In genomic region chr17:13321932-13322701, GRCh38 we compare ENCODE assay signal across 1 cellular context.
TF ChIP-seq lines count a peak whose summit lies in the region.

No MANE protein-coding gene starts in this region.

TF ChIP-seq in HepG2, 621 proteins besides CTCF, POLR2A, EP300 and RAD21 (continued from another document and continues in another):
- TF ChIP-seq, protein P1, sequence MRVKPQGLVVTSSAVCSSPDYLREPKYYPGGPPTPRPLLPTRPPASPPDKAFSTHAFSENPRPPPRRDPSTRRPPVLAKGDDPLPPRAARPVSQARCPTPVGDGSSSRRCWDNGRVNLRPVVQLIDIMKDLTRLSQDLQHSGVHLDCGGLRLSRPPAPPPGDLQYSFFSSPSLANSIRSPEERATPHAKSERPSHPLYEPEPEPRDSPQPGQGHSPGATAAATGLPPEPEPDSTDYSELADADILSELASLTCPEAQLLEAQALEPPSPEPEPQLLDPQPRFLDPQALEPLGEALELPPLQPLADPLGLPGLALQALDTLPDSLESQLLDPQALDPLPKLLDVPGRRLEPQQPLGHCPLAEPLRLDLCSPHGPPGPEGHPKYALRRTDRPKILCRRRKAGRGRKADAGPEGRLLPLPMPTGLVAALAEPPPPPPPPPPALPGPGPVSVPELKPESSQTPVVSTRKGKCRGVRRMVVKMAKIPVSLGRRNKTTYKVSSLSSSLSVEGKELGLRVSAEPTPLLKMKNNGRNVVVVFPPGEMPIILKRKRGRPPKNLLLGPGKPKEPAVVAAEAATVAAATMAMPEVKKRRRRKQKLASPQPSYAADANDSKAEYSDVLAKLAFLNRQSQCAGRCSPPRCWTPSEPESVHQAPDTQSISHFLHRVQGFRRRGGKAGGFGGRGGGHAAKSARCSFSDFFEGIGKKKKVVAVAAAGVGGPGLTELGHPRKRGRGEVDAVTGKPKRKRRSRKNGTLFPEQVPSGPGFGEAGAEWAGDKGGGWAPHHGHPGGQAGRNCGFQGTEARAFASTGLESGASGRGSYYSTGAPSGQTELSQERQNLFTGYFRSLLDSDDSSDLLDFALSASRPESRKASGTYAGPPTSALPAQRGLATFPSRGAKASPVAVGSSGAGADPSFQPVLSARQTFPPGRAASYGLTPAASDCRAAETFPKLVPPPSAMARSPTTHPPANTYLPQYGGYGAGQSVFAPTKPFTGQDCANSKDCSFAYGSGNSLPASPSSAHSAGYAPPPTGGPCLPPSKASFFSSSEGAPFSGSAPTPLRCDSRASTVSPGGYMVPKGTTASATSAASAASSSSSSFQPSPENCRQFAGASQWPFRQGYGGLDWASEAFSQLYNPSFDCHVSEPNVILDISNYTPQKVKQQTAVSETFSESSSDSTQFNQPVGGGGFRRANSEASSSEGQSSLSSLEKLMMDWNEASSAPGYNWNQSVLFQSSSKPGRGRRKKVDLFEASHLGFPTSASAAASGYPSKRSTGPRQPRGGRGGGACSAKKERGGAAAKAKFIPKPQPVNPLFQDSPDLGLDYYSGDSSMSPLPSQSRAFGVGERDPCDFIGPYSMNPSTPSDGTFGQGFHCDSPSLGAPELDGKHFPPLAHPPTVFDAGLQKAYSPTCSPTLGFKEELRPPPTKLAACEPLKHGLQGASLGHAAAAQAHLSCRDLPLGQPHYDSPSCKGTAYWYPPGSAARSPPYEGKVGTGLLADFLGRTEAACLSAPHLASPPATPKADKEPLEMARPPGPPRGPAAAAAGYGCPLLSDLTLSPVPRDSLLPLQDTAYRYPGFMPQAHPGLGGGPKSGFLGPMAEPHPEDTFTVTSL (CRISPR knock-in tag; IDR thresholded peaks at IDR 0.05; ENCODE audit: borderline replicate concordance): peak; percentile 95
- no peak for TF ChIP-seq IRX3 (CRISPR knock-in tag; IDR thresholded peaks at IDR 0.05; ENCODE audit: borderline replicate concordance, low read depth)
- peak; percentile 40; the same call in 1 of the 2 replicates for TF ChIP-seq SIX1 (CRISPR knock-in tag; IDR thresholded peaks at IDR 0.05; ENCODE audit: borderline replicate concordance)
- peak; percentile 88; the same call in 1 of the 2 replicates for TF ChIP-seq ZNF792 (CRISPR knock-in tag; IDR thresholded peaks at IDR 0.05)
- TF ChIP-seq KAT8 (CRISPR knock-in tag; IDR thresholded peaks at IDR 0.05): peak; percentile 27; the same call in 1 of the 2 replicates
- TF ChIP-seq PAX8 (CRISPR knock-in tag; IDR thresholded peaks at IDR 0.05; ENCODE audit: borderline replicate concordance): no peak
- no peak for TF ChIP-seq ZSCAN30 (CRISPR knock-in tag; IDR thresholded peaks at IDR 0.05)
- peak; percentile 89 for TF ChIP-seq TCF7 (IDR thresholded peaks at IDR 0.05; ENCODE audit: low read depth)
- no peak for TF ChIP-seq THAP8 (CRISPR knock-in tag; IDR thresholded peaks at IDR 0.05; ENCODE audit: borderline replicate concordance)
- TF ChIP-seq ZNF703 (CRISPR knock-in tag; IDR thresholded peaks at IDR 0.05; ENCODE audit: borderline replicate concordance): peak; percentile 61; the same call in 1 of the 2 replicates
- no peak for TF ChIP-seq MBD4 (IDR thresholded peaks at IDR 0.05; ENCODE audit: borderline replicate concordance, low read length)
- TF ChIP-seq, protein P2, sequence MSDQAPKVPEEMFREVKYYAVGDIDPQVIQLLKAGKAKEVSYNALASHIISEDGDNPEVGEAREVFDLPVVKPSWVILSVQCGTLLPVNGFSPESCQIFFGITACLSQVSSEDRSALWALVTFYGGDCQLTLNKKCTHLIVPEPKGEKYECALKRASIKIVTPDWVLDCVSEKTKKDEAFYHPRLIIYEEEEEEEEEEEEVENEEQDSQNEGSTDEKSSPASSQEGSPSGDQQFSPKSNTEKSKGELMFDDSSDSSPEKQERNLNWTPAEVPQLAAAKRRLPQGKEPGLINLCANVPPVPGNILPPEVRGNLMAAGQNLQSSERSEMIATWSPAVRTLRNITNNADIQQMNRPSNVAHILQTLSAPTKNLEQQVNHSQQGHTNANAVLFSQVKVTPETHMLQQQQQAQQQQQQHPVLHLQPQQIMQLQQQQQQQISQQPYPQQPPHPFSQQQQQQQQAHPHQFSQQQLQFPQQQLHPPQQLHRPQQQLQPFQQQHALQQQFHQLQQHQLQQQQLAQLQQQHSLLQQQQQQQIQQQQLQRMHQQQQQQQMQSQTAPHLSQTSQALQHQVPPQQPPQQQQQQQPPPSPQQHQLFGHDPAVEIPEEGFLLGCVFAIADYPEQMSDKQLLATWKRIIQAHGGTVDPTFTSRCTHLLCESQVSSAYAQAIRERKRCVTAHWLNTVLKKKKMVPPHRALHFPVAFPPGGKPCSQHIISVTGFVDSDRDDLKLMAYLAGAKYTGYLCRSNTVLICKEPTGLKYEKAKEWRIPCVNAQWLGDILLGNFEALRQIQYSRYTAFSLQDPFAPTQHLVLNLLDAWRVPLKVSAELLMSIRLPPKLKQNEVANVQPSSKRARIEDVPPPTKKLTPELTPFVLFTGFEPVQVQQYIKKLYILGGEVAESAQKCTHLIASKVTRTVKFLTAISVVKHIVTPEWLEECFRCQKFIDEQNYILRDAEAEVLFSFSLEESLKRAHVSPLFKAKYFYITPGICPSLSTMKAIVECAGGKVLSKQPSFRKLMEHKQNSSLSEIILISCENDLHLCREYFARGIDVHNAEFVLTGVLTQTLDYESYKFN (CRISPR knock-in tag; conservative IDR thresholded peaks at IDR 0.05): peak; percentile 90
- no peak; the same call in none of the 2 replicates for TF ChIP-seq POLR2G (IDR thresholded peaks at IDR 0.05; ENCODE audit: low read depth, low read length)
- TF ChIP-seq, protein P3, sequence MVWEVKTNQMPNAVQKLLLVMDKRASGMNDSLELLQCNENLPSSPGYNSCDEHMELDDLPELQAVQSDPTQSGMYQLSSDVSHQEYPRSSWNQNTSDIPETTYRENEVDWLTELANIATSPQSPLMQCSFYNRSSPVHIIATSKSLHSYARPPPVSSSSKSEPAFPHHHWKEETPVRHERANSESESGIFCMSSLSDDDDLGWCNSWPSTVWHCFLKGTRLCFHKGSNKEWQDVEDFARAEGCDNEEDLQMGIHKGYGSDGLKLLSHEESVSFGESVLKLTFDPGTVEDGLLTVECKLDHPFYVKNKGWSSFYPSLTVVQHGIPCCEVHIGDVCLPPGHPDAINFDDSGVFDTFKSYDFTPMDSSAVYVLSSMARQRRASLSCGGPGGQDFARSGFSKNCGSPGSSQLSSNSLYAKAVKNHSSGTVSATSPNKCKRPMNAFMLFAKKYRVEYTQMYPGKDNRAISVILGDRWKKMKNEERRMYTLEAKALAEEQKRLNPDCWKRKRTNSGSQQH (CRISPR knock-in tag; IDR thresholded peaks at IDR 0.05; ENCODE audit: low read depth): peak; percentile 59; the same call in 1 of the 2 replicates
- TF ChIP-seq KDM6A (CRISPR knock-in tag; IDR thresholded peaks at IDR 0.05; ENCODE audit: low read depth): peak; percentile 64; the same call in 1 of the 2 replicates
- peak; percentile 97 for TF ChIP-seq NR2F2 (IDR thresholded peaks at IDR 0.05; ENCODE audit: borderline replicate concordance, low read depth)
- TF ChIP-seq GATAD1 (CRISPR knock-in tag; IDR thresholded peaks at IDR 0.05): peak; percentile 47
- TF ChIP-seq, protein P4, sequence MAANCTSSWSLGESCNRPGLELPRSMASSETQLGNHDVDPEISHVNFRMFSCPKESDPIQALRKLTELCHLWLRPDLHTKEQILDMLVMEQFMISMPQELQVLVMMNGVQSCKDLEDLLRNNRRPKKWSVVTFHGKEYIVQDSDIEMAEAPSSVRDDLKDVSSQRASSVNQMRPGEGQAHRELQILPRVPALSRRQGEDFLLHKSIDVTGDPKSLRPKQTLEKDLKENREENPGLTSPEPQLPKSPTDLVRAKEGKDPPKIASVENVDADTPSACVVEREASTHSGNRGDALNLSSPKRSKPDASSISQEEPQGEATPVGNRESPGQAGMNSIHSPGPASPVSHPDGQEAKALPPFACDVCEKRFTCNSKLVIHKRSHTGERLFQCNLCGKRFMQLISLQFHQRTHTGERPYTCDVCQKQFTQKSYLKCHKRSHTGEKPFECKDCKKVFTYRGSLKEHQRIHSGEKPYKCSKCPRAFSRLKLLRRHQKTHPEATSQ (CRISPR knock-in tag; IDR thresholded peaks at IDR 0.05; ENCODE audit: borderline replicate concordance): peak; percentile 34; the same call in 1 of the 2 replicates
- peak; percentile 60; the same call in 1 of the 2 replicates for TF ChIP-seq ZNF652 (CRISPR knock-in tag; IDR thresholded peaks at IDR 0.05; ENCODE audit: borderline replicate concordance, low read depth)
- peak; percentile 80 for TF ChIP-seq ZNF331 (CRISPR knock-in tag; IDR thresholded peaks at IDR 0.05)
- TF ChIP-seq ZSCAN25 (CRISPR knock-in tag; IDR thresholded peaks at IDR 0.05): peak; percentile 77
- peak; percentile 61; the same call in 1 of the 2 replicates for TF ChIP-seq RCOR2 (CRISPR knock-in tag; IDR thresholded peaks at IDR 0.05)
- peak; percentile 86 for TF ChIP-seq ZNF644 (CRISPR knock-in tag; IDR thresholded peaks at IDR 0.05; ENCODE audit: low read depth)
- TF ChIP-seq MIER3 (CRISPR knock-in tag; IDR thresholded peaks at IDR 0.05; ENCODE audit: borderline replicate concordance): peak; percentile 85; the same call in 1 of the 2 replicates
- peak; percentile 92 for TF ChIP-seq FOXA3 (CRISPR knock-in tag; IDR thresholded peaks at IDR 0.05)
- peak; percentile 85; the same call in 1 of the 2 replicates for TF ChIP-seq FOXJ3 (CRISPR knock-in tag; IDR thresholded peaks at IDR 0.05; ENCODE audit: borderline replicate concordance)
- no peak for TF ChIP-seq NR0B2 (CRISPR knock-in tag; IDR thresholded peaks at IDR 0.05)
- TF ChIP-seq, protein P5, sequence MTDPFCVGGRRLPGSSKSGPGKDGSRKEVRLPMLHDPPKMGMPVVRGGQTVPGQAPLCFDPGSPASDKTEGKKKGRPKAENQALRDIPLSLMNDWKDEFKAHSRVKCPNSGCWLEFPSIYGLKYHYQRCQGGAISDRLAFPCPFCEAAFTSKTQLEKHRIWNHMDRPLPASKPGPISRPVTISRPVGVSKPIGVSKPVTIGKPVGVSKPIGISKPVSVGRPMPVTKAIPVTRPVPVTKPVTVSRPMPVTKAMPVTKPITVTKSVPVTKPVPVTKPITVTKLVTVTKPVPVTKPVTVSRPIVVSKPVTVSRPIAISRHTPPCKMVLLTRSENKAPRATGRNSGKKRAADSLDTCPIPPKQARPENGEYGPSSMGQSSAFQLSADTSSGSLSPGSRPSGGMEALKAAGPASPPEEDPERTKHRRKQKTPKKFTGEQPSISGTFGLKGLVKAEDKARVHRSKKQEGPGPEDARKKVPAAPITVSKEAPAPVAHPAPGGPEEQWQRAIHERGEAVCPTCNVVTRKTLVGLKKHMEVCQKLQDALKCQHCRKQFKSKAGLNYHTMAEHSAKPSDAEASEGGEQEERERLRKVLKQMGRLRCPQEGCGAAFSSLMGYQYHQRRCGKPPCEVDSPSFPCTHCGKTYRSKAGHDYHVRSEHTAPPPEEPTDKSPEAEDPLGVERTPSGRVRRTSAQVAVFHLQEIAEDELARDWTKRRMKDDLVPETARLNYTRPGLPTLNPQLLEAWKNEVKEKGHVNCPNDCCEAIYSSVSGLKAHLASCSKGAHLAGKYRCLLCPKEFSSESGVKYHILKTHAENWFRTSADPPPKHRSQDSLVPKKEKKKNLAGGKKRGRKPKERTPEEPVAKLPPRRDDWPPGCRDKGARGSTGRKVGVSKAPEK (CRISPR knock-in tag; IDR thresholded peaks at IDR 0.05; ENCODE audit: borderline replicate concordance): peak; percentile 37; the same call in 1 of the 2 replicates
- peak; percentile 77; the same call in 1 of the 2 replicates for TF ChIP-seq ESRRA (CRISPR knock-in tag; IDR thresholded peaks at IDR 0.05; ENCODE audit: low read depth)
- peak; percentile 99 for TF ChIP-seq ZBTB7B (CRISPR knock-in tag; IDR thresholded peaks at IDR 0.05)
- no peak for TF ChIP-seq TCF12 (IDR thresholded peaks at IDR 0.05)
- TF ChIP-seq TCF12 (CRISPR knock-in tag; IDR thresholded peaks at IDR 0.05): no peak
- TF ChIP-seq, protein P6, sequence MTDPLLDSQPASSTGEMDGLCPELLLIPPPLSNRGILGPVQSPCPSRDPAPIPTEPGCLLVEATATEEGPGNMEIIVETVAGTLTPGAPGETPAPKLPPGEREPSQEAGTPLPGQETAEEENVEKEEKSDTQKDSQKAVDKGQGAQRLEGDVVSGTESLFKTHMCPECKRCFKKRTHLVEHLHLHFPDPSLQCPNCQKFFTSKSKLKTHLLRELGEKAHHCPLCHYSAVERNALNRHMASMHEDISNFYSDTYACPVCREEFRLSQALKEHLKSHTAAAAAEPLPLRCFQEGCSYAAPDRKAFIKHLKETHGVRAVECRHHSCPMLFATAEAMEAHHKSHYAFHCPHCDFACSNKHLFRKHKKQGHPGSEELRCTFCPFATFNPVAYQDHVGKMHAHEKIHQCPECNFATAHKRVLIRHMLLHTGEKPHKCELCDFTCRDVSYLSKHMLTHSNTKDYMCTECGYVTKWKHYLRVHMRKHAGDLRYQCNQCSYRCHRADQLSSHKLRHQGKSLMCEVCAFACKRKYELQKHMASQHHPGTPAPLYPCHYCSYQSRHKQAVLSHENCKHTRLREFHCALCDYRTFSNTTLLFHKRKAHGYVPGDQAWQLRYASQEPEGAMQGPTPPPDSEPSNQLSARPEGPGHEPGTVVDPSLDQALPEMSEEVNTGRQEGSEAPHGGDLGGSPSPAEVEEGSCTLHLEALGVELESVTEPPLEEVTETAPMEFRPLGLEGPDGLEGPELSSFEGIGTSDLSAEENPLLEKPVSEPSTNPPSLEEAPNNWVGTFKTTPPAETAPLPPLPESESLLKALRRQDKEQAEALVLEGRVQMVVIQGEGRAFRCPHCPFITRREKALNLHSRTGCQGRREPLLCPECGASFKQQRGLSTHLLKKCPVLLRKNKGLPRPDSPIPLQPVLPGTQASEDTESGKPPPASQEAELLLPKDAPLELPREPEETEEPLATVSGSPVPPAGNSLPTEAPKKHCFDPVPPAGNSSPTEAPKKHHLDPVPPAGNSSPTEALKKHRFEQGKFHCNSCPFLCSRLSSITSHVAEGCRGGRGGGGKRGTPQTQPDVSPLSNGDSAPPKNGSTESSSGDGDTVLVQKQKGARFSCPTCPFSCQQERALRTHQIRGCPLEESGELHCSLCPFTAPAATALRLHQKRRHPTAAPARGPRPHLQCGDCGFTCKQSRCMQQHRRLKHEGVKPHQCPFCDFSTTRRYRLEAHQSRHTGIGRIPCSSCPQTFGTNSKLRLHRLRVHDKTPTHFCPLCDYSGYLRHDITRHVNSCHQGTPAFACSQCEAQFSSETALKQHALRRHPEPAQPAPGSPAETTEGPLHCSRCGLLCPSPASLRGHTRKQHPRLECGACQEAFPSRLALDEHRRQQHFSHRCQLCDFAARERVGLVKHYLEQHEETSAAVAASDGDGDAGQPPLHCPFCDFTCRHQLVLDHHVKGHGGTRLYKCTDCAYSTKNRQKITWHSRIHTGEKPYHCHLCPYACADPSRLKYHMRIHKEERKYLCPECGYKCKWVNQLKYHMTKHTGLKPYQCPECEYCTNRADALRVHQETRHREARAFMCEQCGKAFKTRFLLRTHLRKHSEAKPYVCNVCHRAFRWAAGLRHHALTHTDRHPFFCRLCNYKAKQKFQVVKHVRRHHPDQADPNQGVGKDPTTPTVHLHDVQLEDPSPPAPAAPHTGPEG (CRISPR knock-in tag; IDR thresholded peaks at IDR 0.05): no peak
